Comparison of ENCODE assay signal across 13 cellular contexts in the genomic region with DNA sequence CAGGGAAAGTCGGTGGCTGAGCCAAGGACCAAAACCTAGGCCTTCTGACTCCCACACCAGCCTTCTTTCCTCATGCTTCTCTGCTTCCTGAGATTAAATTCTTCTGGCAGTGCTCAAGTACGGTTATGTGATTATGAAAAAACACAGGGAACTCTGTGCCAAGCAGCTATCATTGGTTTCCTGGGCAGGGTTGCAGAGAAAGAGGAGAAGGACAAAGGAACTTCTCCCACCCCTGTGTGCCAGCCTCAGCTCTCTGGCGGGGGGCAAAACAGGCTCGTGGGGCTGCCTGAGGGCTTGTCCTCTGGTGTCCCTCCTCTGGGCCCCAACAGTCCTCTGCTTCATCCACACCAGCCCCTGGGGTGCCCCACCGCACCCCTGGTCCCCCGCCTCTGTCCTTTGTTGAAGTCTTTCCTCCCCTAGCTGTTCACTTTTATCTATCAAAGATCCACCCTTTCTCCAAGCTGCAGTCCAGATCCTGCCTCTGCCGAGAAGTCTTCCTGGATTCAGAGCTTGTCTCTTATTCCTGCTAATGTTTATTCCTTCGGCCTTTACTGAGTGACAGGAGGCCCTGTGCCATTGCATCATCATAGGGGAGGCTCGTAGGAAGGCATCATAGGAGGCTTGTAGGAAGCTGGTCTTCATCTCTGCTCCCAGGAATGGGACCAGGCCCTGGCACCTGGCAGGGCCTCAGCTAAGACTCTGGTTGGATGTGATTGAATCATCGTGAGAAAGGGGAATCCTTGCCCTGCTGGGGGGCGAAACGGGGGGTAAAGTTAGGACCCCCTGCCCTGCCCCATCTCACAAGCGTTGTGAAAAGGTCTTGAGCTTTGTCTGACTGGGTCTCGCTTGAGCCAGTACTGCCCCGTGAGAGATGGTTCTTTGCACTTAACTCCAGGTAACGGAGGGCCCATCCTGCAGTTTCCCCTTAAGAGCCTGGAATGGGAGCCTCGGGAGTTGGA. TPM values are rescaled to one million over a fixed set of nuclear protein-coding genes. Genes with fewer than 3 reads are reported as not detected.
A peak's percentile ranks its signal among the peaks of the same experiment; 100 is the strongest.
DNase-seq lines count a peak whose midpoint lies in the region; TF ChIP-seq lines count a peak whose summit lies in the region.
"Had no signal": no experiment of that assay in that cellular context is flagged by ENCODE, and none has a peak within 500 bp of the region (broad histone marks: within the 10 kb centered on the region; RNA-seq: fewer than 3 reads in every experiment).

No MANE protein-coding gene starts in this region.

- no peaks in the 10 kb centered on the region for H3K27me3 Mint-ChIP-seq in activated CD4-positive, alpha-beta memory T cell treated with anti-CD3 and anti-CD28 coated beads for 36 hours

- H3K4me3 ChIP-seq in cardiac fibroblast (replicated peaks in 1 of 2; ENCODE audit: low read depth in 2 of 2, low read length in 2 of 2): no peak overlapping the region
- no peak overlapping the region for H3K4me3 ChIP-seq in skeletal muscle tissue (ENCODE audit: low read length in 3 of 3)

- no peaks in the 10 kb centered on the region for H3K36me3 ChIP-seq in skeletal muscle tissue (ENCODE audit: control insufficient read depth in 3 of 3, insufficient read depth in 3 of 3, low read length in 3 of 3)

- H3K36me3 Mint-ChIP-seq in activated CD4-positive, alpha-beta memory T cell treated with anti-CD3 and anti-CD28 coated beads for 36 hours: no peaks in the 10 kb centered on the region
- H3K36me3 Mint-ChIP-seq: activated naive CD4-positive, alpha-beta T cell treated with anti-CD3 and anti-CD28 coated beads, Interleukin-2, amount 50 U/mL, for 72 hours had no signal

- H3K27ac Mint-ChIP-seq in activated CD4-positive, alpha-beta memory T cell treated with anti-CD3 and anti-CD28 coated beads for 36 hours: no peak overlapping the region

- no peaks in the 10 kb centered on the region for H3K4me1 Mint-ChIP-seq in activated CD4-positive, alpha-beta memory T cell treated with anti-CD3 and anti-CD28 coated beads for 36 hours (ENCODE audit: low read depth)

- DNase-seq in HEK293T (ENCODE audit: extremely low spot score) (no peak), cardiac fibroblast (ENCODE audit: low read depth in 2 of 2) (peak; percentile 51 to 93), NCI-H82 treated with DMSO at 0.1 percent for 48 hours (lab: John Stamatoyannopoulos, UW; ENCODE audit: unreplicated experiment) (no peak), ecto neural progenitor cell (ENCODE audit: low spot score) (no peak)
- DNase-seq in activated CD4-positive, alpha-beta memory T cell treated with anti-CD3 and anti-CD28 coated beads for 36 hours: no peak
- DNase-seq in activated CD4-positive, alpha-beta T cell treated with anti-CD3 and anti-CD28 coated beads for 48 hours: no peak
- DNase-seq: DMS79, HCEC 1CT, NCI-H1092 had no signal

- no peak overlapping the region for H3K4me3 Mint-ChIP-seq in activated CD4-positive, alpha-beta memory T cell treated with anti-CD3 and anti-CD28 coated beads for 36 hours

- intact Hi-C loops in activated CD4-positive, alpha-beta memory T cell treated with anti-CD3 and anti-CD28 coated beads for 36 hours (cut with micrococcal nuclease): no loop called here

- H3K9ac ChIP-seq in skeletal muscle tissue (ENCODE audit: low read depth in 1 of 3, low read length in 3 of 3): peak overlapping the region in 2 of 3 donors; percentile 6 to 20

- H3K4me1 ChIP-seq in skeletal muscle tissue (ENCODE audit: control insufficient read depth in 3 of 3, insufficient read depth in 3 of 3, low read length in 3 of 3): peaks cover 8 to 24% (median 14%) of the 10 kb centered on the region in 3 donors

- no peaks in the 10 kb centered on the region for H3K9me3 ChIP-seq in skeletal muscle tissue (ENCODE audit: control insufficient read depth in 3 of 3, low read length in 3 of 3)

- H3K9me3 Mint-ChIP-seq in activated CD4-positive, alpha-beta memory T cell treated with anti-CD3 and anti-CD28 coated beads for 36 hours: no peaks in the 10 kb centered on the region
- H3K9me3 Mint-ChIP-seq: activated naive CD4-positive, alpha-beta T cell treated with anti-CD3 and anti-CD28 coated beads, Interleukin-2, amount 50 U/mL, for 72 hours had no signal

- TF ChIP-seq CTCF in cardiac fibroblast (IDR thresholded peaks at IDR 0.05; ENCODE audit: low read depth, low read length): no peak

- H3K27ac ChIP-seq in layer of hippocampus (ENCODE audit: low read depth, low read length): peak overlapping the region; percentile 2
- H3K27ac ChIP-seq in skeletal muscle tissue (ENCODE audit: low read depth, low read length): no peak overlapping the region

- CTCF ChIA-PET in HEK293T (lab: Yijun Ruan, JAX): interaction anchor here (1.3 kb wide), 1 partner anchor 80 kb away, joined by 3 read pairs; no protein-coding TSS in a partner anchor
- CTCF ChIA-PET in activated CD4-positive, alpha-beta memory T cell treated with anti-CD3 and anti-CD28 coated beads for 36 hours (lab: Charles Lee): interaction anchor here (1.1 to 1.3 kb wide), 4 partner anchors 32 to 103 kb away, joined by 3 to 6 read pairs (median 4); no protein-coding TSS in a partner anchor

- H3K27me3 ChIP-seq in layer of hippocampus (ENCODE audit: control insufficient read depth, insufficient read depth, low read length) (no peaks in the 10 kb centered on the region), skeletal muscle tissue (ENCODE audit: control insufficient read depth in 3 of 3, insufficient read depth in 3 of 3, low read length in 3 of 3) (no peaks in the 10 kb centered on the region)

- POLR2A ChIA-PET in HEK293T (lab: Yijun Ruan, JAX): interaction anchor here (0.6 to 2.1 kb wide), 2 partner anchors 10 to 11 kb away, joined by 3 to 12 read pairs; a partner anchor contains a TSS
- POLR2A ChIA-PET in activated CD4-positive, alpha-beta memory T cell treated with anti-CD3 and anti-CD28 coated beads for 36 hours (lab: Charles Lee): interaction anchor here (1.0 kb wide), 1 partner anchor 10 kb away, joined by 6 read pairs; no protein-coding TSS in a partner anchor

TF ChIP-seq in HEK293T, 16 proteins besides CTCF, POLR2A, EP300 and RAD21:
- TF ChIP-seq, protein P1, sequence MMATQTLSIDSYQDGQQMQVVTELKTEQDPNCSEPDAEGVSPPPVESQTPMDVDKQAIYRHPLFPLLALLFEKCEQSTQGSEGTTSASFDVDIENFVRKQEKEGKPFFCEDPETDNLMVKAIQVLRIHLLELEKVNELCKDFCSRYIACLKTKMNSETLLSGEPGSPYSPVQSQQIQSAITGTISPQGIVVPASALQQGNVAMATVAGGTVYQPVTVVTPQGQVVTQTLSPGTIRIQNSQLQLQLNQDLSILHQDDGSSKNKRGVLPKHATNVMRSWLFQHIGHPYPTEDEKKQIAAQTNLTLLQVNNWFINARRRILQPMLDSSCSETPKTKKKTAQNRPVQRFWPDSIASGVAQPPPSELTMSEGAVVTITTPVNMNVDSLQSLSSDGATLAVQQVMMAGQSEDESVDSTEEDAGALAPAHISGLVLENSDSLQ (IDR thresholded peaks at IDR 0.05): peak; percentile 57; the same call in 1 of the 2 replicates
- TF ChIP-seq ELF4 (IDR thresholded peaks at IDR 0.05): no peak
TF ChIP-seq in HEK293T: peak in this region for 1.

RNA-seq across cellular contexts. Expression of a gene that starts 11.5 kb away (rescaled TPM):
- total RNA-seq in skeletal muscle tissue: 276 TPM
- 100 to 1,000 TPM; 915 to 922 TPM for total RNA-seq in activated CD4-positive, alpha-beta memory T cell treated with anti-CD3 and anti-CD28 coated beads for 36 hours

RNA-seq across cellular contexts. Expression of a gene that starts 28.8 kb away (rescaled TPM):
- total RNA-seq in skeletal muscle tissue: 2.1 TPM
- under 1 TPM; 0.41 to 0.48 TPM for total RNA-seq in activated CD4-positive, alpha-beta memory T cell treated with anti-CD3 and anti-CD28 coated beads for 36 hours
- total RNA-seq: glomerular endothelial cell had no signal

Comparison
In these comparisons a context has a peak if more than half of its experiments do, and no peak if none do; other contexts are left out.
1. DNase-seq: peak in cardiac fibroblast (2 of 2); none in HEK293T (single experiment), NCI-H82 treated with DMSO at 0.1 percent for 48 hours (single experiment), ecto neural progenitor cell (single experiment), activated CD4-positive, alpha-beta memory T cell treated with anti-CD3 and anti-CD28 coated beads for 36 hours (single experiment) and activated CD4-positive, alpha-beta T cell treated with anti-CD3 and anti-CD28 coated beads for 48 hours (single experiment).